ENCODE assay signal across 9 cellular contexts in genomic region chr10:75476985-75477384, GRCh38. TPM values are rescaled to one million over a fixed set of nuclear protein-coding genes. Genes with fewer than 3 reads are reported as not detected.
"Had no signal": no experiment of that assay in that cellular context is flagged by ENCODE, and none has a peak within 500 bp of the region (broad histone marks: within the 10 kb centered on the region; RNA-seq: fewer than 3 reads in every experiment).

No MANE protein-coding gene starts in this region.

- DNase-seq: GDM1, GF-D8 had no signal

- FAIRE-seq: G401.6, GM12878, GM12891, GM12892, GM18507, GM19239 had no signal

- ATAC-seq: GM12878 had no signal

- H3K4me3 ChIP-seq: GM12878 had no signal

RNA-seq across cellular contexts. Expression of gene LRMDA, which starts 45.6 kb away (rescaled TPM):
- total RNA-seq: G401 had no signal
